8 cellular contexts compared by ENCODE assay signal in the genomic region with DNA sequence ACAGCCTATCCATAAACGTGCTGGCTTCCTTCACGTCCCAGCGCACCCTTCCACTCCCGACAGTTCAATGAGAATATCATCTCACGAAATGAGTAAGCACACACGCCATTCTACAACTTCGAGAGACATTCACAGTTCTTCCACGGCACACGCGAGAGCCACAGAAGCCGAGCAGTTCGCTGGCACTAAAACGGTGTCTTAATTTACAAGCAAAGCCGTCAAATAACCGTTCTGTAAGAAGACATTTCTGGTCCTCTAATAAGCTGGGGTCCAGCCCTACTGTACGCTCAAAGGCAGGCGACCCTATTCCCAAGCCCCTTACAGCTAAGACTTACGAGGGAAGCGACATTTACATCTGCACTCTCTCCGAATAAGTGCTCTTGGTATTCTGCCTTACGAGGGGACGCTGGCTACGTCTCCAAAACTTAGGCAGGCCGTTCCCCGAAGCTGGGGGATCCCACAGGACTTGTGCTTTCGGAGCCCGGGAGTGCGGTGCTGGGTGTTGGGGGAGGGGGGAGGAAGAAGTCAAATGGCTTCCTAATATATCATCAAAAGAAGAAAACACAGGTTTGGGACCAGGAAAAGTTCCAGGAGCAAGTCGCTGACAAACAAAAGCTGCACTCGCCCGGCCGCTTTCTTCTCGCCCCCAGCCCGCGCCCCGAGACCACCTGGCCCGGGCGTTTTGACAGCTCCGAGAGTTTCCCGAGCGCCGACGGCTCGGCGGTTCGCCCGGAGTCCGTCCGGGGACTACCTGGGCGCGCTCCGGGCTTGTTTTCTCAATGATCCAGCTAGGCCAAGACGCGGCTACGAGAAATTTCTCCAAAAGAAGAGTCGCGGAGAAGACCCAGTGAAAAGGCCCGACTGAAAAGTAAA. TPM values are rescaled to one million over a fixed set of nuclear protein-coding genes. Genes with fewer than 3 reads are reported as not detected.
DNase-seq lines count a peak whose midpoint lies in the region; ATAC-seq, FAIRE-seq and TF ChIP-seq lines count a peak whose summit lies in the region.
"Not testable (repeated sequence)": the region's sequence is repeated elsewhere in the genome, so short reads cannot be mapped to it uniquely, and the experiment has no call there.

No MANE protein-coding gene starts in this region.

- 1% methylated on average over 39 of the region's 58 CpGs for WGBS in HepG2 (ENCODE audit: low lambda C conversion rate)
- WGBS in small intestine, 3 donors: 0 to 1% (median 1%) methylated on average over 58 of the region's 58 CpGs

- CTCF ChIA-PET in HepG2 (lab: Yijun Ruan, JAX; ENCODE audit: low intra/inter-chr PET ratio, low total read pairs): not testable (repeated sequence)

- BruUV-seq in HepG2 (replicated peaks; lab: Mats Ljungman, UMichigan): not testable (repeated sequence)

- H3K4me2 ChIP-seq in HepG2 (ENCODE audit: low read depth, low read length): peak overlapping the region; percentile 77

- peak overlapping the region; percentile 85 to 100 (median 96) for H3K4me3 ChIP-seq in Peyer's patch
- H3K4me3 ChIP-seq in endocrine pancreas (ENCODE audit: control insufficient read depth, insufficient read depth, low read length): peak overlapping the region; percentile 95
- peak overlapping the region; percentile 73 to 83 (median 75) for H3K4me3 ChIP-seq in HepG2 (replicated peaks in 1 of 3; ENCODE audit: insufficient read depth in 1 of 3, low read depth in 2 of 3, low read length in 3 of 3)
- peak overlapping the region; percentile 96 to 98 for H3K4me3 ChIP-seq in small intestine (ENCODE audit: low read depth in 1 of 2, low read length in 2 of 2)

- not testable (repeated sequence) for TF ChIP-seq POLR2A in Peyer's patch (IDR thresholded peaks at IDR 0.05); HepG2 (IDR thresholded peaks at IDR 0.05; ENCODE audit: insufficient read depth in 1 of 2, low read depth in 2 of 2, low read length in 2 of 2)

- H3K9ac ChIP-seq in endocrine pancreas (ENCODE audit: control insufficient read depth, insufficient read depth, low read length): peak overlapping the region; percentile 47
- H3K9ac ChIP-seq in HepG2 (ENCODE audit: insufficient read depth, low read depth, low read length): peak overlapping the region; percentile 71

- not testable (repeated sequence) for TF ChIP-seq CTCF in 22Rv1 (IDR thresholded peaks at IDR 0.05); Peyer's patch (IDR thresholded peaks at IDR 0.05); HepG2 (CRISPR knock-in tag; IDR thresholded peaks at IDR 0.05)

- TF ChIP-seq RAD21 in HepG2 (CRISPR knock-in tag; IDR thresholded peaks at IDR 0.05): not testable (repeated sequence)

- DNase-seq in Peyer's patch (peak; percentile 39 to 65 (median 64)), small intestine (peak; percentile 42)
- peak; percentile 65 to 67 for DNase-seq in activated T-cell treated with anti-CD3 and anti-CD28 coated beads, Interleukin-2, amount 50 U/mL, for 48 hours
- not testable (repeated sequence) for DNase-seq in HepG2 (ENCODE audit: low spot score)

- not testable (repeated sequence) for H3K9me3 ChIP-seq in Peyer's patch; endocrine pancreas (ENCODE audit: control insufficient read depth, low read length); HepG2 (ENCODE audit: low read length); small intestine (ENCODE audit: control insufficient read depth, low read depth)

- peak overlapping the region; percentile 95 for H3K27ac ChIP-seq in 22Rv1
- peak overlapping the region; percentile 99 to 100 (median 100) for H3K27ac ChIP-seq in Peyer's patch
- H3K27ac ChIP-seq in HepG2 (ENCODE audit: extremely low read length, insufficient read depth, low read length): peak overlapping the region; percentile 58
- H3K27ac ChIP-seq in small intestine (ENCODE audit: low read depth in 1 of 2, low read length in 1 of 2): peak overlapping the region; percentile 85 to 89

- not testable (repeated sequence) for H3K27me3 ChIP-seq in Peyer's patch; endocrine pancreas (ENCODE audit: control insufficient read depth, insufficient read depth, low read length); HepG2 (ENCODE audit: control insufficient read depth in 1 of 2, insufficient read depth in 2 of 2, low read length in 2 of 2); small intestine (ENCODE audit: control insufficient read depth in 2 of 2, insufficient read depth in 2 of 2, low read length in 2 of 2)

- ATAC-seq in GM18868 (IDR thresholded peaks at IDR 0.05; ENCODE audit: unreplicated experiment) (peak; percentile 39), HG03439 (IDR thresholded peaks at IDR 0.05; ENCODE audit: unreplicated experiment) (peak; percentile 26), HepG2 (peak; percentile 45)

- intact Hi-C loops in HepG2 (cut with micrococcal nuclease; ENCODE audit: unreplicated experiment): loop anchor here (5.0 kb wide), 1 partner anchor 97 kb away; no protein-coding TSS in a partner anchor

- TF ChIP-seq EP300 in HepG2 (IDR thresholded peaks at IDR 0.05; ENCODE audit: low read depth in 2 of 2, low read length in 2 of 2); HepG2 (CRISPR knock-in tag; IDR thresholded peaks at IDR 0.05; ENCODE audit: borderline replicate concordance): not testable (repeated sequence)

- H3K4me1 ChIP-seq in Peyer's patch: peaks cover 0 to 18% (median 8%) of the 10 kb centered on the region in 4 donors
- H3K4me1 ChIP-seq in endocrine pancreas (ENCODE audit: control insufficient read depth, insufficient read depth, low read length): peaks cover 13% of the 10 kb centered on the region
- H3K4me1 ChIP-seq in HepG2 (ENCODE audit: insufficient read depth, low read length): peaks cover 28% of the 10 kb centered on the region
- not testable (repeated sequence) for H3K4me1 ChIP-seq in small intestine (ENCODE audit: control insufficient read depth in 2 of 2, insufficient read depth in 1 of 2, low read depth in 1 of 2, low read length in 1 of 2)

- peaks cover 51% of the 10 kb centered on the region for H3K79me2 ChIP-seq in HepG2 (ENCODE audit: insufficient read depth, low read length)

- H2AFZ ChIP-seq in HepG2 (ENCODE audit: low read length): not testable (repeated sequence)

- in situ Hi-C loops in HepG2 (cut with HindIII; ENCODE audit: extremely low pct_ligation_motif_present, low pct_unique_long_range_greater_than_20kb): not testable (repeated sequence)

- H4K20me1 ChIP-seq in HepG2 (ENCODE audit: insufficient read depth, low read length): not testable (repeated sequence)

- FAIRE-seq in HepG2 (lab: Jason Lieb, UNC): peak; percentile 4
- FAIRE-seq in small intestine (lab: Jason Lieb, UNC): not testable (repeated sequence)

- not testable (repeated sequence) for H3K36me3 ChIP-seq in Peyer's patch; endocrine pancreas (ENCODE audit: control insufficient read depth, insufficient read depth, low read length); HepG2 (replicated peaks in 1 of 2; ENCODE audit: control insufficient read depth in 1 of 2, insufficient read depth in 2 of 2, low read length in 2 of 2); small intestine (ENCODE audit: control insufficient read depth in 2 of 2, insufficient read depth in 2 of 2, low read length in 2 of 2)

- POLR2A ChIA-PET in HepG2 (lab: Yijun Ruan, JAX): interaction anchor here (0.9 kb wide), 1 partner anchor 30 kb away, joined by 4 read pairs; no protein-coding TSS in a partner anchor

TF ChIP-seq in HepG2, 621 proteins besides CTCF, POLR2A, EP300 and RAD21 (continues in another document):
- 0 out of 2 replicates have a peak, but pooled peaks have one; percentile 2 for TF ChIP-seq SAP130 (CRISPR knock-in tag; IDR thresholded peaks at IDR 0.05; ENCODE audit: low read depth)
- 0 out of 2 replicates have a peak, but pooled peaks have one; percentile 8 for TF ChIP-seq SIN3A (IDR thresholded peaks at IDR 0.05; ENCODE audit: borderline replicate concordance, low read depth, low read length)
- peak; percentile 31; the same call in 1 of the 2 replicates for TF ChIP-seq ZFX (CRISPR knock-in tag; IDR thresholded peaks at IDR 0.05; ENCODE audit: low read depth)
- TF ChIP-seq ZNF605 (CRISPR knock-in tag; IDR thresholded peaks at IDR 0.05): 0 out of 2 replicates have a peak, but pooled peaks have one; percentile 3
- peak; percentile 6; the same call in 1 of the 2 replicates for TF ChIP-seq PHF8 (CRISPR knock-in tag; IDR thresholded peaks at IDR 0.05)
- peak; percentile 19 for TF ChIP-seq ZNF777 (CRISPR knock-in tag; IDR thresholded peaks at IDR 0.05)
- peak; percentile 29 for TF ChIP-seq YY1 (IDR thresholded peaks at IDR 0.05; ENCODE audit: insufficient read depth, insufficient replicate concordance, low read depth, low read length)

RNA-seq across cellular contexts. Expression of a gene that starts 1.1 kb away (rescaled TPM):
- total RNA-seq in Peyer's patch: 100 to 1,000 TPM in 3 of 4 donors, 10 to 100 TPM in 1; 84.2 to 185 (median 111) TPM
- total RNA-seq in HepG2 (2016; rRNA removed; fragmentation: Illumina TruSeq; extraction: Trizol): 14.4 and 22.9 TPM in 2 replicates
- total RNA-seq in HepG2 (2016; cell fraction: cytosol; rRNA removed; fragmentation: Illumina TruSeq; extraction: Trizol; ENCODE audit: low read depth): 27.0 and 27.7 TPM in 2 replicates
- total RNA-seq in HepG2 (2016; cell fraction: insoluble cytoplasmic fraction; rRNA removed; fragmentation: Illumina TruSeq; extraction: Trizol): 14.4 and 19.1 TPM in 2 replicates
- total RNA-seq in HepG2 (2016; cell fraction: membrane; rRNA removed; fragmentation: Illumina TruSeq; extraction: Trizol): 17.0 and 21.9 TPM in 2 replicates
- 48.1 and 51.6 TPM in 2 replicates for total RNA-seq in HepG2 (2016; cell fraction: nucleus; rRNA removed; fragmentation: Illumina TruSeq; extraction: Trizol)
- 7.1 and 7.5 TPM in 2 replicates for polyA plus RNA-seq in HepG2 (2011; rRNA removed)
- polyA plus RNA-seq in HepG2 (2011; cell fraction: cytosol; rRNA removed): 4.1 and 6.3 TPM in 2 replicates
- 15.2 and 17.5 TPM in 2 replicates for polyA plus RNA-seq in HepG2 (2011; cell fraction: nucleus; rRNA removed)
- 11.9 and 12.7 TPM in 2 replicates for polyA plus RNA-seq in HepG2 (2012)
- polyA plus RNA-seq in HepG2 (2016; cell fraction: cytosol; fragmentation: Illumina TruSeq; extraction: Trizol; ENCODE audit: low read depth): 0.25 and 0.36 TPM in 2 replicates
- polyA plus RNA-seq in HepG2 (2016; cell fraction: insoluble cytoplasmic fraction; fragmentation: Illumina TruSeq; extraction: Trizol; ENCODE audit: low read depth): 5.8 and 7.4 TPM in 2 replicates
- polyA plus RNA-seq in HepG2 (2016; cell fraction: membrane; fragmentation: Illumina TruSeq; extraction: Trizol; ENCODE audit: low read depth): 0.54 and 1.00 TPM in 2 replicates
- polyA plus RNA-seq in HepG2 (2016; cell fraction: nucleus; fragmentation: Illumina TruSeq; extraction: Trizol; ENCODE audit: insufficient read depth, low read depth): 14.9 and 20.0 TPM in 2 replicates
- 22.0 and 25.5 TPM in 2 replicates for polyA minus RNA-seq in HepG2 (2011; rRNA and poly(A)+ RNA removed; ENCODE audit: low replicate concordance)
- 17.4 and 19.6 TPM in 2 replicates for polyA minus RNA-seq in HepG2 (2011; cell fraction: cytosol; rRNA and poly(A)+ RNA removed)
- 87.2 and 102 TPM in 2 replicates for polyA minus RNA-seq in HepG2 (2011; cell fraction: nucleus; rRNA and poly(A)+ RNA removed)
- polyA plus RNA-seq in small intestine: 1 to 10 TPM; 5.7 to 9.8 (median 7.4) TPM
